In the genomic region with DNA sequence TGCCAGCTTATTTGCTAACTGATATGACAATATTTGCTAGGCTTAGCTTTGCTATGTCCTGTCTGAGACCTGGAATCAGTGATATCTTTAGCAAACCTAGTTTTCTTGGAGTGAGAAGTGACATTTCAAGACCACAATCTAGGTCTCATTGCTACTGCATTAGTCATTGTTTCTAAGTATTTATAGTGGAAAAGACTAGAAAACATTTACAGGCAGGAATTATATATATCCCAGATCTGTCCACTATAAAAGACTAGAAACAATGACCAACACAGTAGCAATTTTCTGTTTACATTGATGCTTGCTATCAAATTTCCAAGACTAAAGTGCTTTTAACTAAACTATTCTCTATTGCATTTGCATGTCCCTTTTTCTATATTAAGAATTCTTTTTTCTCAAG, we compare ENCODE assay signal across 22 cellular contexts. TPM values are rescaled to one million over a fixed set of nuclear protein-coding genes. Genes with fewer than 3 reads are reported as not detected.
DNase-seq lines count a peak whose midpoint lies in the region; ATAC-seq and TF ChIP-seq lines count a peak whose summit lies in the region.
"Had no signal": no experiment of that assay in that cellular context is flagged by ENCODE, and none has a peak within 500 bp of the region (broad histone marks: within the 10 kb centered on the region; RNA-seq: fewer than 3 reads in every experiment).

No MANE protein-coding gene starts in this region.

- no peak overlapping the region for H3K27ac ChIP-seq in endodermal cell (ENCODE audit: low read depth, low read length)
- H3K27ac ChIP-seq: heart right ventricle, upper lobe of right lung had no signal

- H3K9me3 Mint-ChIP-seq in HFFc6 (peaks cover 20% of the 10 kb centered on the region), endodermal cell (peaks cover 3% of the 10 kb centered on the region), endothelial cell (ENCODE audit: unreplicated experiment) (no peaks in the 10 kb centered on the region)
- H3K9me3 Mint-ChIP-seq: activated naive CD4-positive, alpha-beta T cell treated with anti-CD3 and anti-CD28 coated beads for 36 hours had no signal

- no peaks in the 10 kb centered on the region for H3K27me3 Mint-ChIP-seq in HFFc6 (ENCODE audit: insufficient read depth)
- no peaks in the 10 kb centered on the region for H3K27me3 Mint-ChIP-seq in endodermal cell (ENCODE audit: insufficient read depth)
- H3K27me3 Mint-ChIP-seq in endothelial cell (ENCODE audit: unreplicated experiment): no peaks in the 10 kb centered on the region
- H3K27me3 Mint-ChIP-seq: CD8-positive, alpha-beta memory T cell; effector memory CD8-positive, alpha-beta T cell had no signal

- H3K4me1 ChIP-seq in endodermal cell (ENCODE audit: control insufficient read depth, insufficient read depth, low read length) (peaks cover 6% of the 10 kb centered on the region), BE2C (no peaks in the 10 kb centered on the region)
- H3K4me1 ChIP-seq: upper lobe of right lung had no signal

- DNase-seq in HFFc6: peak; percentile 31
- DNase-seq in RKO (ENCODE audit: low spot score): peak; percentile 11
- no peak for DNase-seq in endodermal cell
- peak; percentile 75 for DNase-seq in renal cortical epithelial cell (ENCODE audit: low read depth)
- no peak for DNase-seq in endothelial cell (ENCODE audit: low spot score)
- DNase-seq in BE2C: no peak
- DNase-seq: activated CD8-positive, alpha-beta T cell treated with anti-CD3 and anti-CD28 coated beads, Interleukin-2, amount 10 ng/mL, durations not matched to agents 7 days and 5 days; activated naive CD4-positive, alpha-beta T cell treated with anti-CD3 and anti-CD28 coated beads for 36 hours; activated T-cell treated with anti-CD3 and anti-CD28 coated beads, Interleukin-2, amount 50 U/mL, for 1 hour; aorta; CD8-positive, alpha-beta memory T cell; DMS53; effector memory CD8-positive, alpha-beta T cell; heart right ventricle; MV-4-11; NCI-H2029; NCI-H226; upper lobe of right lung had no signal

- H3K4me1 Mint-ChIP-seq in HFFc6 (ENCODE audit: low read depth) (no peaks in the 10 kb centered on the region; the same call in 1 of the 2 replicates), endodermal cell (peaks cover 11% of the 10 kb centered on the region), endothelial cell (ENCODE audit: unreplicated experiment) (no peaks in the 10 kb centered on the region)
- H3K4me1 Mint-ChIP-seq: CD8-positive, alpha-beta memory T cell had no signal

- H3K4me3 ChIP-seq in endodermal cell (ENCODE audit: low read length): peak overlapping the region; percentile 43
- no peak overlapping the region for H3K4me3 ChIP-seq in BE2C (ENCODE audit: low read depth, low read length)
- H3K4me3 ChIP-seq: HAP-1, heart right ventricle, upper lobe of right lung had no signal

- ATAC-seq in GM21526 (IDR thresholded peaks at IDR 0.05; ENCODE audit: low FRiP score, unreplicated experiment): no peak
- ATAC-seq in GM19035 (IDR thresholded peaks at IDR 0.05; ENCODE audit: unreplicated experiment): no peak
- ATAC-seq: activated CD8-positive, alpha-beta T cell treated with anti-CD3 and anti-CD28 coated beads, Interleukin-2, amount 10 ng/mL, durations not matched to agents 7 days and 5 days; effector memory CD8-positive, alpha-beta T cell; heart right ventricle; upper lobe of right lung had no signal

- TF ChIP-seq CTCF in HFFc6 (IDR thresholded peaks at IDR 0.05) (no peak), endodermal cell (conservative IDR thresholded peaks at IDR 0.05) (no peak), endothelial cell (IDR thresholded peaks at IDR 0.05; ENCODE audit: unreplicated experiment) (no peak), BE2C (IDR thresholded peaks at IDR 0.05; ENCODE audit: low read depth, low read length) (no peak)

- H3K9me3 ChIP-seq in endodermal cell (ENCODE audit: control insufficient read depth, low read length) (no peaks in the 10 kb centered on the region), BE2C (no peaks in the 10 kb centered on the region)
- H3K9me3 ChIP-seq: HAP-1, heart right ventricle, upper lobe of right lung had no signal

- no peak overlapping the region for H3K4me3 Mint-ChIP-seq in HFFc6
- H3K4me3 Mint-ChIP-seq in endodermal cell: no peak overlapping the region
- no peak overlapping the region for H3K4me3 Mint-ChIP-seq in endothelial cell (ENCODE audit: unreplicated experiment)
- H3K4me3 Mint-ChIP-seq: activated CD8-positive, alpha-beta T cell treated with anti-CD3 and anti-CD28 coated beads, Interleukin-2, amount 10 ng/mL, durations not matched to agents 7 days and 5 days; activated naive CD4-positive, alpha-beta T cell treated with anti-CD3 and anti-CD28 coated beads for 36 hours; CD8-positive, alpha-beta memory T cell; effector memory CD8-positive, alpha-beta T cell had no signal

- H3K36me3 ChIP-seq in endodermal cell (ENCODE audit: control insufficient read depth, insufficient read depth, low read length) (no peaks in the 10 kb centered on the region), BE2C (no peaks in the 10 kb centered on the region)
- H3K36me3 ChIP-seq: HAP-1, heart right ventricle, upper lobe of right lung had no signal

- H3K36me3 Mint-ChIP-seq in HFFc6 (ENCODE audit: low read depth) (peaks cover 2% of the 10 kb centered on the region; the same call in 1 of the 2 replicates), endodermal cell (ENCODE audit: low read depth) (no peaks in the 10 kb centered on the region), endothelial cell (ENCODE audit: low read depth, unreplicated experiment) (no peaks in the 10 kb centered on the region)
- H3K36me3 Mint-ChIP-seq: CD8-positive, alpha-beta memory T cell had no signal

- no peak overlapping the region for H3K9ac ChIP-seq in endodermal cell (ENCODE audit: extremely low read depth, low read length, poor library complexity, severe bottlenecking)

- no peaks in the 10 kb centered on the region for H3K27me3 ChIP-seq in endodermal cell (ENCODE audit: control insufficient read depth, insufficient read depth, low read length, poor library complexity, severe bottlenecking)
- H3K27me3 ChIP-seq in BE2C: no peaks in the 10 kb centered on the region
- H3K27me3 ChIP-seq: heart right ventricle, upper lobe of right lung had no signal

- no peak overlapping the region for H3K27ac Mint-ChIP-seq in HFFc6
- no peak overlapping the region for H3K27ac Mint-ChIP-seq in endodermal cell
- H3K27ac Mint-ChIP-seq in endothelial cell (ENCODE audit: unreplicated experiment): no peak overlapping the region
- H3K27ac Mint-ChIP-seq: activated CD8-positive, alpha-beta T cell treated with anti-CD3 and anti-CD28 coated beads, Interleukin-2, amount 10 ng/mL, durations not matched to agents 7 days and 5 days; activated naive CD4-positive, alpha-beta T cell treated with anti-CD3 and anti-CD28 coated beads for 36 hours; CD8-positive, alpha-beta memory T cell; effector memory CD8-positive, alpha-beta T cell had no signal

RNA-seq across cellular contexts. Expression of a gene that starts 5.0 kb away (rescaled TPM):
- total RNA-seq in HFFc6 (2021; fragmentation: NEBNext Ultra II Directional; extraction: Animal tissue kit (Norgen Biotek cat#: 25700)): not detected
- total RNA-seq in endodermal cell: not detected
- polyA plus RNA-seq in endodermal cell (2013, experiment 1 of 2): 0.18 TPM
- not detected for polyA plus RNA-seq in endodermal cell (2013, experiment 2 of 2)
- total RNA-seq in renal cortical epithelial cell: not detected in 2 replicates
- total RNA-seq in endothelial cell (ENCODE audit: unreplicated experiment): not detected
- polyA plus RNA-seq in BE2C (2012; ENCODE audit: insufficient read depth, insufficient read length, low read depth): not detected
- total RNA-seq: activated naive CD4-positive, alpha-beta T cell treated with anti-CD3 and anti-CD28 coated beads for 36 hours; SK-MEL-5 had no signal

Comparison
In these comparisons a context has a peak if more than half of its experiments do, and no peak if none do; other contexts are left out.
1. DNase-seq: peak in HFFc6 (single experiment), RKO (single experiment) and renal cortical epithelial cell (single experiment); none in endodermal cell (single experiment), endothelial cell (single experiment) and BE2C (single experiment).